20 cellular contexts compared by ENCODE assay signal in genomic region chr10:131689016-131689415, GRCh38.
DNase-seq lines count a peak whose midpoint lies in the region; ATAC-seq and TF ChIP-seq lines count a peak whose summit lies in the region.
"Had no signal": no experiment of that assay in that cellular context is flagged by ENCODE, and none has a peak within 500 bp of the region (broad histone marks: within the 10 kb centered on the region; RNA-seq: fewer than 3 reads in every experiment).

No MANE protein-coding gene starts in this region.

- TF ChIP-seq CTCF in A673 (conservative IDR thresholded peaks at IDR 0.05; ENCODE audit: low read depth, low read length) (peak; percentile 40; the same call in 1 of the 2 replicates), GM12873 (IDR thresholded peaks at IDR 0.05; ENCODE audit: insufficient read depth, low read depth, low read length, missing control alignments) (peak; percentile 13), chondrocyte (IDR thresholded peaks at IDR 0.05) (no peak)

- H3K27me3 ChIP-seq in A673 (replicated peaks; ENCODE audit: insufficient read depth, low read depth, low read length, poor library complexity) = no peaks in the 10 kb centered on the region
- H3K27me3 ChIP-seq: Peyer's patch had no signal

- POLR2A ChIA-PET in A673 (lab: Charles Lee; ENCODE audit: low non-redundant PET) = no interaction called here

- no peak overlapping the region for H3K4me3 ChIP-seq in A673 (ENCODE audit: low read depth, low read length, poor library complexity, severe bottlenecking)
- H3K4me3 ChIP-seq: GM23248, Peyer's patch had no signal

- H3K36me3 ChIP-seq in A673 (ENCODE audit: insufficient read depth, low read length, poor library complexity, severe bottlenecking) = no peaks in the 10 kb centered on the region
- H3K36me3 ChIP-seq: Peyer's patch had no signal

- peaks cover 4% of the 10 kb centered on the region for H3K9me3 Mint-ChIP-seq in chondrocyte (ENCODE audit: low read depth)
- H3K9me3 Mint-ChIP-seq: CD4-positive, alpha-beta memory T cell had no signal

- DNase-seq in A673 (ENCODE audit: low spot score) = no peak
- DNase-seq in chondrocyte (ENCODE audit: low spot score) = peak; percentile 75
- peak; percentile 62 for DNase-seq in mesenteric fat pad (ENCODE audit: low spot score)
- no peak for DNase-seq in NCI-H1694 treated with DMSO at 0.1 percent for 48 hours (lab: John Stamatoyannopoulos, UW)
- DNase-seq: ACHN; CD4-positive, alpha-beta memory T cell; DMS79; GDM1; GM23248; Karpas-422; NCI-H1417; NCI-H2029 treated with DMSO at 0.1 percent for 48 hours; NCI-H2227 treated with DMSO at 0.1 percent for 48 hours; NCI-H526 treated with DMSO at 0.1 percent for 48 hours; Right ventricle myocardium superior; SK-N-SH had no signal

- no peaks in the 10 kb centered on the region for H3K4me1 Mint-ChIP-seq in chondrocyte (ENCODE audit: low read depth)
- H3K4me1 Mint-ChIP-seq: CD4-positive, alpha-beta memory T cell had no signal

- H3K36me3 Mint-ChIP-seq in chondrocyte (ENCODE audit: low read depth) = peaks cover 3% of the 10 kb centered on the region
- H3K36me3 Mint-ChIP-seq: CD4-positive, alpha-beta memory T cell had no signal

- no peak overlapping the region for H3K4me3 Mint-ChIP-seq in chondrocyte (ENCODE audit: unreplicated experiment)
- H3K4me3 Mint-ChIP-seq: CD4-positive, alpha-beta memory T cell had no signal

- no TSS peak for BruUV-seq in A673 (replicated peaks; lab: Mats Ljungman, UMichigan)

- intact Hi-C loops in A673 (cut with micrococcal nuclease; ENCODE audit: unreplicated experiment) = no loop called here

- CTCF ChIA-PET in A673 (lab: Charles Lee) = no interaction called here

- ATAC-seq in GM19395 (IDR thresholded peaks at IDR 0.05; ENCODE audit: unreplicated experiment) = no peak
- no peak for ATAC-seq in GM21390 (IDR thresholded peaks at IDR 0.05; ENCODE audit: unreplicated experiment)

- no peaks in the 10 kb centered on the region for H3K9me3 ChIP-seq in A673 (ENCODE audit: low read depth, low read length, poor library complexity, severe bottlenecking)
- H3K9me3 ChIP-seq: Peyer's patch, SK-N-SH had no signal

- peaks cover 1% of the 10 kb centered on the region for H3K27me3 Mint-ChIP-seq in chondrocyte (ENCODE audit: low read depth)

- peaks cover 5% of the 10 kb centered on the region for H3K4me1 ChIP-seq in A673 (ENCODE audit: insufficient read depth, low read length, poor library complexity, severe bottlenecking)
- H3K4me1 ChIP-seq: Peyer's patch had no signal

- no peak overlapping the region for H3K27ac Mint-ChIP-seq in chondrocyte (ENCODE audit: unreplicated experiment)
- H3K27ac Mint-ChIP-seq: CD4-positive, alpha-beta memory T cell had no signal

- H3K27ac ChIP-seq in A673 (ENCODE audit: low read depth, low read length, poor library complexity, severe bottlenecking) = no peak overlapping the region
- H3K27ac ChIP-seq: GM23248, Peyer's patch had no signal

Comparison
In these comparisons a context has a peak if more than half of its experiments do, and no peak if none do; other contexts are left out.
1. DNase-seq: peak in chondrocyte (single experiment) and mesenteric fat pad (single experiment); none in A673 (single experiment) and NCI-H1694 treated with DMSO at 0.1 percent for 48 hours (single experiment).